2 cellular contexts compared by ENCODE assay signal in the genomic region with DNA sequence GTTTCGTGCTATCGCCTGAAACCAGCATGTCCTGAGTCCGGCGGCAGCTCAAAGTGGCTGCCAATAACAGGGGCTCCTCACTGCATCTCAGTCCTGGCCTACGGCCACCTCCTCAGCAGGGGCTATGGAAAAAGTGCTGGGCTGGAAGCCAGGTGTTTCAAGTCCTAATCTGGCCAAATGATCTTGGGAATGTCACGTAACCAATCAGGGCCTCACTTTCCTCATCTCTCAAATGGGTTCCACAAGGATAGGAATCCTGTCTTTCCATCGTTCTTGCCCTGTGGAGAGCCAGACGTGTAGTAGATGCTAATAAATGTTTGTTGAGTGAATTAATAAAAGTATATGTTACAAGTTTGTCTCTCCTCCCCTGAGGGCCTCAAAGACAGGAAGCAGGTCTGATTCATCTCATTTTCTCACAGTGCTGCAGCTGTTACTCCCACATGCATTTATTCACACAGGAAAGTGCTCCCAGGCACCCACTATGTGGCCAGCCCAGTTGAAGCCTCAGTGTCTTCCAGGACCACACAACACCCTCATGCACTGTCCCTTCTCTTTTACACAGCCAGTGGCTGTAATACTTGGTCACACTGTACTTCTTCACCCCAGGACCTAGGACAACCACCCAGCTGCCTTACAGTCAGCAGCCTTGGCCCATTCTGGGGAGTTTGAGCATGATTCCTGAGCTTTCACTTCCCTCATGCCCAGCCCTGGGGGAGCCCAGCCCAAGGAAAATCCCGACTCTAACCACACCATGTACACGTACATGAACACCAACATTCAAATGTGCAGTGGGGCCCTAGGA.
TF ChIP-seq lines count a peak whose summit lies in the region.

No MANE protein-coding gene starts in this region.

TF ChIP-seq in endothelial cell of umbilical vein, 7 proteins besides CTCF, POLR2A, EP300 and RAD21 (continued from another document):
- no peak for TF ChIP-seq MAX (IDR thresholded peaks at IDR 0.05; ENCODE audit: insufficient read depth, insufficient read length)
TF ChIP-seq in endothelial cell of umbilical vein: peak in this region for 3.

TF ChIP-seq in SK-N-SH, 30 proteins besides CTCF, POLR2A, EP300 and RAD21 (continued from another document):
- no peak for TF ChIP-seq USF2 (IDR thresholded peaks at IDR 0.05; ENCODE audit: borderline replicate concordance, low read depth, low read length)
- no peak for TF ChIP-seq GABPA (IDR thresholded peaks at IDR 0.05; ENCODE audit: low read depth)
- TF ChIP-seq NRF1 (IDR thresholded peaks at IDR 0.05; ENCODE audit: low read depth, low read length), result no peak
- TF ChIP-seq FOXM1 (IDR thresholded peaks at IDR 0.05; ENCODE audit: low read depth), result no peak
- TF ChIP-seq CHD2 (IDR thresholded peaks at IDR 0.05; ENCODE audit: low read length, partially characterized antibody), result no peak
